In the genomic region with DNA sequence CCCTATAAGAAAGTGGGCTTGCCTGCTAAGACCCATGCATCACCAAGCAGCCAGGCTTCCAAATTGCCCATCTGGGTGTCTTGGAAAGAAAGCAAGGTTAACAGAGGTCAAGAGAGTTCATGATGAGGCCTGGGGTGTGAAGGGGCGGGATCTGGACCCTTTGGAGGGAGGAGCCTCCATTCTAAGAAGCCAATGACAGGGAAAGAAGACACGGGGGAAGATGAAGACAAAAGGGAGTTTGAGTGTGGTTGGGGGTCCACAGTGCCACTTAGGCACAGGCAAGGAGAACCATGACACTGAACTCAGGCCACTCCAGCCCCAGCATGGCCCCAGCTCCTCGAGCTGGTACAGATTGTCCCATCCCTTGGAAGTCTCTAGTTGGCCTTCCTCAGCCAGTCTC, we compare ENCODE assay signal across 24 cellular contexts.
DNase-seq lines count a peak whose midpoint lies in the region; ATAC-seq and TF ChIP-seq lines count a peak whose summit lies in the region.
"Had no signal": no experiment of that assay in that cellular context is flagged by ENCODE, and none has a peak within 500 bp of the region (broad histone marks: within the 10 kb centered on the region; RNA-seq: fewer than 3 reads in every experiment).

No MANE protein-coding gene starts in this region.

- H3K4me3 ChIP-seq in esophagus muscularis mucosa, result no peak overlapping the region
- no peak overlapping the region for H3K4me3 ChIP-seq in neuronal stem cell (ENCODE audit: low read length in 2 of 2)
- H3K4me3 ChIP-seq: BLaER1, GM12878 had no signal

- no peak for TF ChIP-seq POLR2A in esophagus muscularis mucosa (IDR thresholded peaks at IDR 0.05; ENCODE audit: low read depth)

- H3K27ac ChIP-seq in esophagus muscularis mucosa (replicated peaks in 1 of 4) (no peak overlapping the region), neuronal stem cell (replicated peaks; ENCODE audit: low read length) (no peak overlapping the region)
- H3K27ac ChIP-seq: BLaER1 had no signal

- H3K14ac ChIP-seq in neuronal stem cell (ENCODE audit: low read length), result no peak overlapping the region

- no peak overlapping the region for H2BK15ac ChIP-seq in neuronal stem cell (ENCODE audit: low read length)

- WGBS in esophagus muscularis mucosa, result 83% methylated on average over 3 of the region's 3 CpGs
- no CpG with 5 or more reads among the region's 3 CpGs for WGBS in neuronal stem cell (ENCODE audit: extremely low coverage in 2 of 2, insufficient read length in 2 of 2, insufficient replicate concordance in 1 of 2), 2 donors

- H3K4me3 Mint-ChIP-seq in neural crest cell, result no peak overlapping the region
- no peak overlapping the region for H3K4me3 Mint-ChIP-seq in WTC11
- H3K4me3 Mint-ChIP-seq: CD14-positive monocyte; CD4-positive, alpha-beta memory T cell; CD4-positive, CD25-positive, alpha-beta regulatory T cell; CD8-positive, alpha-beta memory T cell had no signal

- DNase-seq in esophagus muscularis mucosa (ENCODE audit: extremely low spot score) (peak; percentile 87), neural crest cell (ENCODE audit: low read depth, low spot score) (no peak), neuronal stem cell (ENCODE audit: low spot score) (peak; percentile 5), NCI-H2081 treated with DMSO at 0.1 percent for 48 hours (lab: John Stamatoyannopoulos, UW) (no peak), WTC11 (ENCODE audit: low spot score) (no peak), left cardiac atrium (no peak)
- DNase-seq: 8988T; ACHN; BE2C; C1 segment of cervical spinal cord; CD4-positive, alpha-beta memory T cell; CD4-positive, CD25-positive, alpha-beta regulatory T cell; CD8-positive, alpha-beta memory T cell; COR-L47; DMS 273 treated with DMSO at 0.1 percent for 48 hours; DMS153; DMS53; DMS79; DND-41; EL; GDM1 had no signal

- no peak overlapping the region for H4K91ac ChIP-seq in neuronal stem cell (ENCODE audit: low read depth, low read length, poor library complexity)

- TF ChIP-seq CTCF in esophagus muscularis mucosa (IDR thresholded peaks at IDR 0.05) (no peak), neural crest cell (conservative IDR thresholded peaks at IDR 0.05) (no peak), WTC11 (IDR thresholded peaks at IDR 0.05) (no peak)

- H2AFZ ChIP-seq in neuronal stem cell (ENCODE audit: low read length), result no peak overlapping the region

- H3K27me3 ChIP-seq in esophagus muscularis mucosa (no peaks in the 10 kb centered on the region), neuronal stem cell (ENCODE audit: control insufficient read depth in 3 of 3, insufficient read depth in 3 of 3, low read depth in 1 of 3, low read length in 3 of 3) (no peaks in the 10 kb centered on the region)
- H3K27me3 ChIP-seq: BE2C, BLaER1 had no signal

- no peak overlapping the region for H3K9ac ChIP-seq in neuronal stem cell (ENCODE audit: low read depth, low read length, poor library complexity)
- H3K9ac ChIP-seq: BLaER1 had no signal

- H3K4me1 ChIP-seq in esophagus muscularis mucosa (no peaks in the 10 kb centered on the region), neuronal stem cell (ENCODE audit: control insufficient read depth in 2 of 2, insufficient read depth in 1 of 2, low read depth in 1 of 2, low read length in 2 of 2) (peaks cover 0 to 3% of the 10 kb centered on the region in 2 donors)
- H3K4me1 ChIP-seq: BE2C, BLaER1 had no signal

- intact Hi-C loops in esophagus muscularis mucosa (cut with DNase I), result no loop called here
- intact Hi-C loops in left cardiac atrium (cut with DNase I), result no loop called here

- no peak overlapping the region for H3K4me2 ChIP-seq in neuronal stem cell (ENCODE audit: insufficient read depth, low read length, poor library complexity, severe bottlenecking)
- H3K4me2 ChIP-seq: BLaER1 had no signal

- H3K4me1 Mint-ChIP-seq in neural crest cell, result no peaks in the 10 kb centered on the region
- H3K4me1 Mint-ChIP-seq in WTC11, result no peaks in the 10 kb centered on the region
- H3K4me1 Mint-ChIP-seq: CD14-positive monocyte; CD4-positive, alpha-beta memory T cell; CD4-positive, CD25-positive, alpha-beta regulatory T cell; CD8-positive, alpha-beta memory T cell had no signal

- H3K36me3 Mint-ChIP-seq in neural crest cell (ENCODE audit: low read depth) (no peaks in the 10 kb centered on the region), WTC11 (no peaks in the 10 kb centered on the region)
- H3K36me3 Mint-ChIP-seq: CD14-positive monocyte; CD4-positive, alpha-beta memory T cell; CD4-positive, CD25-positive, alpha-beta regulatory T cell; CD8-positive, alpha-beta memory T cell had no signal

- H2BK5ac ChIP-seq in neuronal stem cell (ENCODE audit: low read length), result no peak overlapping the region

- H3K9me3 Mint-ChIP-seq in neural crest cell, result peaks cover 5% of the 10 kb centered on the region
- H3K9me3 Mint-ChIP-seq in WTC11, result peaks cover 28% of the 10 kb centered on the region

- H3K23ac ChIP-seq in neuronal stem cell (ENCODE audit: low read depth, low read length, poor library complexity), result no peak overlapping the region

- POLR2A ChIA-PET in WTC11 (lab: Charles Lee), result no interaction called here

- H3K9me3 ChIP-seq in esophagus muscularis mucosa (peaks cover 0 to 20% (median 8%) of the 10 kb centered on the region in 4 donors), neuronal stem cell (replicated peaks in 1 of 2; ENCODE audit: control insufficient read depth in 2 of 2, insufficient read depth in 1 of 2, low read depth in 1 of 2, low read length in 2 of 2) (no peaks in the 10 kb centered on the region)
- H3K9me3 ChIP-seq: BE2C, BLaER1 had no signal

- no peak overlapping the region for H3K4ac ChIP-seq in neuronal stem cell (ENCODE audit: low read length)

- TF ChIP-seq EP300 in esophagus muscularis mucosa (IDR thresholded peaks at IDR 0.05), result no peak

- no peaks in the 10 kb centered on the region for H3K79me1 ChIP-seq in neuronal stem cell (ENCODE audit: low read depth, low read length)

- H3K27me3 Mint-ChIP-seq in neural crest cell (ENCODE audit: low read depth) (peaks cover 1% of the 10 kb centered on the region), WTC11 (ENCODE audit: low read depth) (no peaks in the 10 kb centered on the region)
- H3K27me3 Mint-ChIP-seq: CD4-positive, CD25-positive, alpha-beta regulatory T cell had no signal

- H3K36me3 ChIP-seq in esophagus muscularis mucosa (no peaks in the 10 kb centered on the region), neuronal stem cell (replicated peaks in 1 of 2; ENCODE audit: control insufficient read depth in 2 of 2, insufficient read depth in 2 of 2, low read length in 2 of 2) (no peaks in the 10 kb centered on the region)
- H3K36me3 ChIP-seq: BE2C, BLaER1 had no signal

- H4K8ac ChIP-seq in neuronal stem cell (ENCODE audit: low read depth, low read length), result no peak overlapping the region

- no peak overlapping the region for H2AK5ac ChIP-seq in neuronal stem cell (ENCODE audit: low read depth, low read length)

- H3K27ac Mint-ChIP-seq in neural crest cell (ENCODE audit: unreplicated experiment), result peak overlapping the region; percentile 90
- H3K27ac Mint-ChIP-seq in WTC11, result no peak overlapping the region
- H3K27ac Mint-ChIP-seq: CD14-positive monocyte; CD4-positive, alpha-beta memory T cell; CD4-positive, CD25-positive, alpha-beta regulatory T cell; CD8-positive, alpha-beta memory T cell had no signal

- ATAC-seq in WTC11 (no peak), left cardiac atrium (no peak)
- ATAC-seq: GM12878 had no signal

- H2BK120ac ChIP-seq in neuronal stem cell (ENCODE audit: low read depth, low read length), result no peak overlapping the region

- no peak overlapping the region for H2BK12ac ChIP-seq in neuronal stem cell (ENCODE audit: low read length)

- H3K18ac ChIP-seq in neuronal stem cell (ENCODE audit: low read length), result peak overlapping the region; percentile 11

- CTCF ChIA-PET in WTC11 (lab: Charles Lee), result no interaction called here

TF ChIP-seq in WTC11, 78 proteins besides CTCF, POLR2A, EP300 and RAD21:
- TF ChIP-seq TEAD1 (CRISPR knock-in tag; IDR thresholded peaks at IDR 0.05) (no peak), JAZF1 (CRISPR knock-in tag; IDR thresholded peaks at IDR 0.05) (no peak), ZNF138 (CRISPR knock-in tag; conservative IDR thresholded peaks at IDR 0.05) (no peak), TP53 (CRISPR knock-in tag; IDR thresholded peaks at IDR 0.05) (no peak), ZNF396 (CRISPR knock-in tag; IDR thresholded peaks at IDR 0.05; ENCODE audit: borderline replicate concordance) (no peak), SP1 (CRISPR knock-in tag; conservative IDR thresholded peaks at IDR 0.05) (no peak), GRHL2 (CRISPR knock-in tag; IDR thresholded peaks at IDR 0.05; ENCODE audit: insufficient replicate concordance, severe bottlenecking) (no peak), ZNF121 (CRISPR knock-in tag; IDR thresholded peaks at IDR 0.05) (no peak), SMAD4 (CRISPR knock-in tag; IDR thresholded peaks at IDR 0.05) (no peak), ETV6 (CRISPR knock-in tag; IDR thresholded peaks at IDR 0.05) (no peak)
- TF ChIP-seq, protein P1, sequence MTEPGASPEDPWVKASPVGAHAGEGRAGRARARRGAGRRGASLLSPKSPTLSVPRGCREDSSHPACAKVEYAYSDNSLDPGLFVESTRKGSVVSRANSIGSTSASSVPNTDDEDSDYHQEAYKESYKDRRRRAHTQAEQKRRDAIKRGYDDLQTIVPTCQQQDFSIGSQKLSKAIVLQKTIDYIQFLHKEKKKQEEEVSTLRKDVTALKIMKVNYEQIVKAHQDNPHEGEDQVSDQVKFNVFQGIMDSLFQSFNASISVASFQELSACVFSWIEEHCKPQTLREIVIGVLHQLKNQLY (CRISPR knock-in tag; IDR thresholded peaks at IDR 0.05), result no peak
- TF ChIP-seq, protein P2, sequence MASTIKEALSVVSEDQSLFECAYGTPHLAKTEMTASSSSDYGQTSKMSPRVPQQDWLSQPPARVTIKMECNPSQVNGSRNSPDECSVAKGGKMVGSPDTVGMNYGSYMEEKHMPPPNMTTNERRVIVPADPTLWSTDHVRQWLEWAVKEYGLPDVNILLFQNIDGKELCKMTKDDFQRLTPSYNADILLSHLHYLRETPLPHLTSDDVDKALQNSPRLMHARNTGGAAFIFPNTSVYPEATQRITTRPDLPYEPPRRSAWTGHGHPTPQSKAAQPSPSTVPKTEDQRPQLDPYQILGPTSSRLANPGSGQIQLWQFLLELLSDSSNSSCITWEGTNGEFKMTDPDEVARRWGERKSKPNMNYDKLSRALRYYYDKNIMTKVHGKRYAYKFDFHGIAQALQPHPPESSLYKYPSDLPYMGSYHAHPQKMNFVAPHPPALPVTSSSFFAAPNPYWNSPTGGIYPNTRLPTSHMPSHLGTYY (CRISPR knock-in tag; IDR thresholded peaks at IDR 0.05), result no peak

Comparison
In these comparisons a context has a peak if more than half of its experiments do, and no peak if none do; other contexts are left out.
1. DNase-seq: peak in esophagus muscularis mucosa (single experiment) and neuronal stem cell (single experiment); none in neural crest cell (single experiment), NCI-H2081 treated with DMSO at 0.1 percent for 48 hours (single experiment), WTC11 (single experiment) and left cardiac atrium (single experiment).